Comparison of ENCODE assay signal across 8 cellular contexts in genomic region chr2:113283704-113284284, GRCh38. TPM values are rescaled to one million over a fixed set of nuclear protein-coding genes. Genes with fewer than 3 reads are reported as not detected.
DNase-seq lines count a peak whose midpoint lies in the region; ATAC-seq and TF ChIP-seq lines count a peak whose summit lies in the region.

No MANE protein-coding gene starts in this region.

- no CpG with 5 or more reads among the region's 3 CpGs for WGBS in gastroesophageal sphincter (ENCODE audit: low coverage in 1 of 2), 2 donors
- 31 to 47% (median 47%) methylated on average over 3 of the region's 3 CpGs for WGBS in psoas muscle, 3 donors

- H3K27ac ChIP-seq in gastroesophageal sphincter (peak overlapping the region; percentile 60 to 92 (median 89)), psoas muscle (no peak overlapping the region)

- H3K9me3 ChIP-seq in gastroesophageal sphincter (no peaks in the 10 kb centered on the region), psoas muscle (no peaks in the 10 kb centered on the region)

- H3K27me3 ChIP-seq in gastroesophageal sphincter: peaks cover 3% of the 10 kb centered on the region
- H3K27me3 ChIP-seq in psoas muscle (ENCODE audit: insufficient read depth in 3 of 3, low read length in 2 of 3): no peaks in the 10 kb centered on the region

- peak; percentile 98 for ATAC-seq in SK-N-SH treated with all-trans-retinoic acid at 6 μM for 48 hours
- ATAC-seq in gastroesophageal sphincter: peak; percentile 93
- peak; percentile 75 to 87 (median 82) for ATAC-seq in psoas muscle
- no peak for ATAC-seq in GM19463 (IDR thresholded peaks at IDR 0.05; ENCODE audit: unreplicated experiment)

- intact Hi-C loops in psoas muscle (cut with DNase I): no loop called here

- TF ChIP-seq CTCF in gastroesophageal sphincter (IDR thresholded peaks at IDR 0.05) (peak in 1 of 4 experiments; percentile 4), psoas muscle (IDR thresholded peaks at IDR 0.05) (no peak)

- TF ChIP-seq EP300 in gastroesophageal sphincter (IDR thresholded peaks at IDR 0.05): no peak

- no peak overlapping the region for H3K4me3 ChIP-seq in gastroesophageal sphincter
- no peak overlapping the region for H3K4me3 ChIP-seq in psoas muscle

- H3K36me3 ChIP-seq in gastroesophageal sphincter (no peaks in the 10 kb centered on the region), psoas muscle (ENCODE audit: insufficient read depth in 1 of 2, low read depth in 1 of 2) (no peaks in the 10 kb centered on the region)

- peaks cover 0 to 46% (median 8%) of the 10 kb centered on the region in 3 donors for H3K4me1 ChIP-seq in gastroesophageal sphincter
- H3K4me1 ChIP-seq in psoas muscle: no peaks in the 10 kb centered on the region

- TF ChIP-seq POLR2A in gastroesophageal sphincter (IDR thresholded peaks at IDR 0.05): no peak

- peak; percentile 30 for DNase-seq in DMS79 treated with DMSO at 0.1 percent for 48 hours (lab: John Stamatoyannopoulos, UW)
- DNase-seq in psoas muscle: peak in 1 of 2 donors; percentile 49
- no peak for DNase-seq in OCI-M2 (lab: John Stamatoyannopoulos, UW; ENCODE audit: unreplicated experiment)
- no peak for DNase-seq in NCI-H1436 treated with DMSO at 0.1 percent for 48 hours (lab: John Stamatoyannopoulos, UW)
- no peak for DNase-seq in NCI-H345 treated with DMSO at 0.1 percent for 48 hours (lab: John Stamatoyannopoulos, UW; ENCODE audit: unreplicated experiment)

TF ChIP-seq in SK-N-SH treated with all-trans-retinoic acid at 6 μM for 48 hours, 23 proteins besides CTCF, POLR2A, EP300 and RAD21:
- TF ChIP-seq ARNTL (CRISPR knock-in tag; IDR thresholded peaks at IDR 0.05; ENCODE audit: borderline replicate concordance, low read depth): no peak
- TF ChIP-seq SNAI2 (CRISPR knock-in tag; IDR thresholded peaks at IDR 0.05): no peak
- TF ChIP-seq ZNF565 (CRISPR knock-in tag; conservative IDR thresholded peaks at IDR 0.05; ENCODE audit: low read depth): no peak
- no peak for TF ChIP-seq TSHZ2 (CRISPR knock-in tag; IDR thresholded peaks at IDR 0.05)
- no peak for TF ChIP-seq ZFP30 (CRISPR knock-in tag; IDR thresholded peaks at IDR 0.05)
- no peak for TF ChIP-seq PATZ1 (CRISPR knock-in tag; IDR thresholded peaks at IDR 0.05; ENCODE audit: borderline replicate concordance)
- TF ChIP-seq PPARA (CRISPR knock-in tag; IDR thresholded peaks at IDR 0.05; ENCODE audit: borderline replicate concordance): no peak
- no peak for TF ChIP-seq CREB5 (CRISPR knock-in tag; IDR thresholded peaks at IDR 0.05; ENCODE audit: low read depth)
- TF ChIP-seq POU6F1 (CRISPR knock-in tag; IDR thresholded peaks at IDR 0.05; ENCODE audit: borderline replicate concordance, low read depth): no peak
- no peak for TF ChIP-seq ESRRG (CRISPR knock-in tag; IDR thresholded peaks at IDR 0.05)
- no peak for TF ChIP-seq TOX (CRISPR knock-in tag; IDR thresholded peaks at IDR 0.05; ENCODE audit: borderline replicate concordance)
- no peak for TF ChIP-seq ZNF70 (CRISPR knock-in tag; IDR thresholded peaks at IDR 0.05)
- no peak for TF ChIP-seq TCF4 (CRISPR knock-in tag; IDR thresholded peaks at IDR 0.05; ENCODE audit: borderline replicate concordance)
- TF ChIP-seq ZFP3 (CRISPR knock-in tag; IDR thresholded peaks at IDR 0.05): no peak
TF ChIP-seq in SK-N-SH treated with all-trans-retinoic acid at 6 μM for 48 hours: peak in this region for 0.

RNA-seq across cellular contexts. Expression of gene PAX8, which starts 5.1 kb away (rescaled TPM):
- total RNA-seq in gastroesophageal sphincter: 1 to 10 TPM in 2 of 4 donors, under 1 TPM in 1, not detected in 1; 0.62 to 2.5 (median 1.1) TPM
- under 1 TPM in 3 of 4 donors, not detected in 1; 0.19 to 0.36 (median 0.34) TPM for total RNA-seq in psoas muscle
- polyA plus RNA-seq in psoas muscle: 1 to 10 TPM in 1 of 3 donors, under 1 TPM in 2; 0.12 to 3.1 (median 0.78) TPM
